ENCODE assay signal across 21 cellular contexts in genomic region chr3:2851356-2851755, GRCh38.
"Had no signal": no experiment of that assay in that cellular context is flagged by ENCODE, and none has a peak within 500 bp of the region (broad histone marks: within the 10 kb centered on the region; RNA-seq: fewer than 3 reads in every experiment).

No MANE protein-coding gene starts in this region.

- H3K4me3 ChIP-seq: lung, right atrium auricular region, transverse colon had no signal

- H3K27me3 ChIP-seq: neutrophil, right atrium auricular region, transverse colon had no signal

- H3K36me3 ChIP-seq: neutrophil, right atrium auricular region, transverse colon, WERI-Rb-1 had no signal

- ATAC-seq: activated CD4-positive, alpha-beta T cell treated with anti-CD3 and anti-CD28 coated beads for 36 hours; activated CD8-positive, alpha-beta memory T cell treated with anti-CD3 and anti-CD28 coated beads, Interleukin-2, amount 10 ng/mL, durations not matched to agents 7 days and 5 days; naive thymus-derived CD8-positive, alpha-beta T cell; T-cell had no signal

- H3K9me3 Mint-ChIP-seq: activated naive CD4-positive, alpha-beta T cell treated with anti-CD3 and anti-CD28 coated beads, Interleukin-2, amount 10 ng/mL, durations not matched to agents 7 days and 5 days; activated T-cell treated with anti-CD3 and anti-CD28 coated beads, Interleukin-2, amount 50 U/mL, for 24 hours; endodermal cell; T-cell had no signal

- H3K27ac Mint-ChIP-seq: activated CD4-positive, alpha-beta memory T cell treated with anti-CD3 and anti-CD28 coated beads for 36 hours; activated CD4-positive, alpha-beta T cell treated with anti-CD3 and anti-CD28 coated beads for 36 hours; activated CD8-positive, alpha-beta memory T cell treated with anti-CD3 and anti-CD28 coated beads, Interleukin-2, amount 10 ng/mL, durations not matched to agents 7 days and 5 days; activated naive CD4-positive, alpha-beta T cell treated with anti-CD3 and anti-CD28 coated beads, Interleukin-2, amount 10 ng/mL, durations not matched to agents 7 days and 5 days; activated T-cell treated with anti-CD3 and anti-CD28 coated beads, Interleukin-2, amount 50 U/mL, for 24 hours; endodermal cell; naive thymus-derived CD8-positive, alpha-beta T cell; T-cell had no signal

- H3K4me1 ChIP-seq: right atrium auricular region had no signal

- H3K4me3 Mint-ChIP-seq: activated CD4-positive, alpha-beta memory T cell treated with anti-CD3 and anti-CD28 coated beads for 36 hours; activated CD4-positive, alpha-beta T cell treated with anti-CD3 and anti-CD28 coated beads for 36 hours; activated CD8-positive, alpha-beta memory T cell treated with anti-CD3 and anti-CD28 coated beads, Interleukin-2, amount 10 ng/mL, durations not matched to agents 7 days and 5 days; activated naive CD4-positive, alpha-beta T cell treated with anti-CD3 and anti-CD28 coated beads, Interleukin-2, amount 10 ng/mL, durations not matched to agents 7 days and 5 days; activated T-cell treated with anti-CD3 and anti-CD28 coated beads, Interleukin-2, amount 50 U/mL, for 24 hours; endodermal cell; naive thymus-derived CD8-positive, alpha-beta T cell; T-cell had no signal

- H3K27me3 Mint-ChIP-seq: activated CD4-positive, alpha-beta T cell treated with anti-CD3 and anti-CD28 coated beads for 36 hours; activated CD8-positive, alpha-beta memory T cell treated with anti-CD3 and anti-CD28 coated beads, Interleukin-2, amount 10 ng/mL, durations not matched to agents 7 days and 5 days; activated naive CD4-positive, alpha-beta T cell treated with anti-CD3 and anti-CD28 coated beads, Interleukin-2, amount 10 ng/mL, durations not matched to agents 7 days and 5 days; T-cell had no signal

- H3K9me3 ChIP-seq: neutrophil, right atrium auricular region, transverse colon had no signal

- H3K36me3 Mint-ChIP-seq: activated CD4-positive, alpha-beta memory T cell treated with anti-CD3 and anti-CD28 coated beads for 36 hours; activated CD8-positive, alpha-beta memory T cell treated with anti-CD3 and anti-CD28 coated beads, Interleukin-2, amount 10 ng/mL, durations not matched to agents 7 days and 5 days; activated naive CD4-positive, alpha-beta T cell treated with anti-CD3 and anti-CD28 coated beads, Interleukin-2, amount 10 ng/mL, durations not matched to agents 7 days and 5 days; naive thymus-derived CD8-positive, alpha-beta T cell; T-cell had no signal

- H3K4me1 Mint-ChIP-seq: activated naive CD4-positive, alpha-beta T cell treated with anti-CD3 and anti-CD28 coated beads, Interleukin-2, amount 10 ng/mL, durations not matched to agents 7 days and 5 days had no signal

- DNase-seq: activated CD4-positive, alpha-beta memory T cell treated with anti-CD3 and anti-CD28 coated beads for 36 hours; activated CD4-positive, alpha-beta T cell treated with anti-CD3 and anti-CD28 coated beads for 36 hours; activated CD8-positive, alpha-beta memory T cell treated with anti-CD3 and anti-CD28 coated beads, Interleukin-2, amount 10 ng/mL, durations not matched to agents 7 days and 5 days; activated naive CD4-positive, alpha-beta T cell treated with anti-CD3 and anti-CD28 coated beads, Interleukin-2, amount 10 ng/mL, durations not matched to agents 7 days and 5 days; activated T-cell treated with anti-CD3 and anti-CD28 coated beads, Interleukin-2, amount 50 U/mL, for 24 hours; dermis blood vessel endothelial cell; endodermal cell; naive thymus-derived CD8-positive, alpha-beta T cell; posterior cingulate gyrus; small intestine; stimulated activated CD4-positive, alpha-beta T cell treated with anti-CD3 and anti-CD28 coated beads, Interleukin-4, amount 100 ng/mL, for 24 hours; stimulated activated CD8-positive, alpha-beta memory T cell treated with anti-CD3 and anti-CD28 coated beads, Interleukin-4, amount 100 ng/mL, for 48 hours; stimulated activated naive CD4-positive, alpha-beta T cell treated with Interleukin-2 at 50 U/mL for 16 hours; substantia nigra; T-cell; T1000; WERI-Rb-1 had no signal
